ENCODE assay signal across 13 cellular contexts in the genomic region with DNA sequence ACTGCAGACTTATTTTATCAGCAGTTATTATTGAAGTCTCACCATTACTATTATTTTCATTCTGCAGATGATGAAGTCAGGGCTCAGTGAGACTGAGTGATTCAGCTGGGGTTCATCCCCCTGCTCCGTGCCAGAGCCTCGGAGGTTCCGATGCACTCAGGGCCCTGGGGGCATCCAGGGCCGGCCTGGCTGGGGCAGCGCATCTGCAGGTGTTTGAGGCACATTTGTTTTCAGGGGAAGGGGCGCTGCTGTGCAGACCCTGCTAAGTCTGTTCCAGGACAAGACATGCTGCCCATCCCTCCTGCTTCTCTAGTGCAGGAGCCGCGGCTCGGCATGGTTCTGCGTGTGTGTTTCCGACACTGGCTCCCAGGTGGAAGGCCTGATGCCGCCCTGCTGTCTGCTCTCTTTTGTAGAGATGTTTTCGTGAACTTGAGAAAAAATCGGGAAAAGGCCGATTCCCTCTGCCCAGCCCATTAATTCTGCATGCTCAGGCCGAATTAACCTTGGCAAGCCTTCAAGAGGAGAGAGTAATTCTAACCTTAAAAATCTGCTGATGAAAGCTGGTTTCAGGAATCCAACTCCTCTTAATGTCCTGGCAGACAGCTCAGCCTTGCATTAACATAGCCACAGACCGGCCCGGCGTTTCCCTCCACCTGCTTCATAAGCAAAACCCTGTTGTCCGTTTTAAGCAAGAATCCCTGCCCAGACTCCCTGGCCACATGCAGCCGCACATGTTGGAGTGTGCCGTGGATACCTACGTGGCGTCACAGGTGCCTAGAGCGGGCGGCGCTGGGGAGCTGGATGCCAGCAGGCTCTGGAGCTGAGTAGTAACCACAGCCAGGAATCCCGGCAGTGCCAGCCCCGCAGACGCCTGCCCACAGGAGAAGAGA.
DNase-seq lines count a peak whose midpoint lies in the region; ATAC-seq and TF ChIP-seq lines count a peak whose summit lies in the region.
"Had no signal": no experiment of that assay in that cellular context is flagged by ENCODE, and none has a peak within 500 bp of the region (broad histone marks: within the 10 kb centered on the region; RNA-seq: fewer than 3 reads in every experiment).

No MANE protein-coding gene starts in this region.

- no peaks in the 10 kb centered on the region for H3K36me3 ChIP-seq in heart left ventricle
- no peaks in the 10 kb centered on the region for H3K36me3 ChIP-seq in mammary epithelial cell (ENCODE audit: insufficient read depth, low read length)
- H3K36me3 ChIP-seq in testis (ENCODE audit: low read depth, missing control alignments): no peaks in the 10 kb centered on the region
- H3K36me3 ChIP-seq in PC-9 (ENCODE audit: low read depth): no peaks in the 10 kb centered on the region
- H3K36me3 ChIP-seq: left ventricle myocardium inferior had no signal

- TF ChIP-seq POLR2A in heart left ventricle (IDR thresholded peaks at IDR 0.05) (no peak), testis (IDR thresholded peaks at IDR 0.05) (no peak)

- CTCF ChIA-PET in mammary epithelial cell (lab: Charles Lee; ENCODE audit: low non-redundant PET): no interaction called here
- CTCF ChIA-PET in PC-9 (lab: Charles Lee): no interaction called here

- H3K79me2 ChIP-seq in mammary epithelial cell (ENCODE audit: insufficient read depth, low read length): no peaks in the 10 kb centered on the region
- H3K79me2 ChIP-seq in PC-9 (ENCODE audit: low read depth): no peaks in the 10 kb centered on the region

- DNase-seq in left cardiac atrium (no peak), heart left ventricle (no peak), mammary epithelial cell (no peak), medulla oblongata (ENCODE audit: extremely low spot score) (peak; percentile 52), testis (peak; percentile 32), activated T-cell treated with anti-CD3 and anti-CD28 coated beads for 4 hours (no peak), PC-9 (no peak)
- DNase-seq: left ventricle myocardium inferior; NCI-H187; stimulated activated CD4-positive, alpha-beta T cell treated with anti-CD3 and anti-CD28 coated beads, Interleukin-1b, Interleukin-23, amount 100 ng/mL, for 48 hours had no signal

- H3K4me2 ChIP-seq in mammary epithelial cell (ENCODE audit: insufficient read depth, low read depth, low read length) (peak overlapping the region; percentile 26), PC-9 (no peak overlapping the region)
- H3K4me2 ChIP-seq: KMS-11 had no signal

- H3K27me3 ChIP-seq in heart left ventricle: no peaks in the 10 kb centered on the region
- no peaks in the 10 kb centered on the region for H3K27me3 ChIP-seq in mammary epithelial cell (ENCODE audit: insufficient read depth, low read length)
- no peaks in the 10 kb centered on the region for H3K27me3 ChIP-seq in testis
- H3K27me3 ChIP-seq in PC-9 (ENCODE audit: insufficient read depth, low read depth): peaks cover 78% of the 10 kb centered on the region
- H3K27me3 ChIP-seq: dorsolateral prefrontal cortex had no signal

- no peak overlapping the region for H3K4me3 ChIP-seq in heart left ventricle
- H3K4me3 ChIP-seq in mammary epithelial cell (replicated peaks in 1 of 3; ENCODE audit: insufficient read depth in 1 of 3, low read depth in 2 of 3, low read length in 3 of 3): no peak overlapping the region
- no peak overlapping the region for H3K4me3 ChIP-seq in testis
- H3K4me3 ChIP-seq in PC-9: no peak overlapping the region
- H3K4me3 ChIP-seq: dorsolateral prefrontal cortex, left ventricle myocardium inferior had no signal

- no peaks in the 10 kb centered on the region for H3F3A ChIP-seq in PC-9 (ENCODE audit: insufficient read depth, low read depth)

- POLR2A ChIA-PET in PC-9 (lab: Charles Lee; ENCODE audit: unreplicated experiment): no interaction called here

- H3K9me2 ChIP-seq in PC-9 (ENCODE audit: insufficient read depth): no peaks in the 10 kb centered on the region

- H3K9ac ChIP-seq in mammary epithelial cell (ENCODE audit: insufficient read depth, low read length): no peak overlapping the region
- H3K9ac ChIP-seq: KMS-11 had no signal

- H3K9me3 ChIP-seq in heart left ventricle: no peaks in the 10 kb centered on the region
- H3K9me3 ChIP-seq in mammary epithelial cell (replicated peaks; ENCODE audit: insufficient read depth, low read length): no peaks in the 10 kb centered on the region
- H3K9me3 ChIP-seq in testis: no peaks in the 10 kb centered on the region
- no peaks in the 10 kb centered on the region for H3K9me3 ChIP-seq in PC-9 (ENCODE audit: insufficient read depth, low read depth)
- H3K9me3 ChIP-seq: left ventricle myocardium inferior had no signal

- BruUV-seq in mammary epithelial cell (replicated peaks; lab: Mats Ljungman, UMichigan): no TSS peak
- BruUV-seq in PC-9 (replicated peaks; lab: Mats Ljungman, UMichigan): no TSS peak

- H4K20me1 ChIP-seq in mammary epithelial cell (ENCODE audit: insufficient read depth, low read length) (no peaks in the 10 kb centered on the region), PC-9 (ENCODE audit: insufficient read depth) (no peaks in the 10 kb centered on the region)

- dilution Hi-C loops in mammary epithelial cell (cut with HindIII; ENCODE audit: low sequenced_read_pairs): no loop called here

- ATAC-seq in left cardiac atrium (peak; percentile 35 to 69), heart left ventricle (no peak), GM19467 (IDR thresholded peaks at IDR 0.05; ENCODE audit: unreplicated experiment) (no peak)

- no peak overlapping the region for H3K27ac ChIP-seq in heart left ventricle
- no peak overlapping the region for H3K27ac ChIP-seq in mammary epithelial cell (ENCODE audit: insufficient read depth, low read depth, low read length)
- H3K27ac ChIP-seq in testis: no peak overlapping the region
- H3K27ac ChIP-seq in PC-9: no peak overlapping the region
- H3K27ac ChIP-seq: KMS-11, left ventricle myocardium inferior had no signal

- in situ Hi-C loops in mammary epithelial cell (cut with MboI; ENCODE audit: low sequenced_read_pairs in 2 of 2): no loop called here

- WGBS in heart left ventricle, 4 donors: 82 to 92% (median 88%) methylated on average over 20 to 30 of the region's 30 CpGs
- WGBS in mammary epithelial cell (ENCODE audit: low coverage, missing lambda C conversion rate): 15% methylated on average over 29 of the region's 30 CpGs
- WGBS in testis, 2 donors: 62 to 63% methylated on average over 20 to 30 of the region's 30 CpGs

- intact Hi-C loops in left cardiac atrium (cut with DNase I): loop anchor here (2.0 to 10.0 kb wide), 3 partner anchors 60 to 192 kb away; no protein-coding TSS in a partner anchor
- intact Hi-C loops in heart left ventricle (cut with DNase I): loop anchor here in 8 of 10 donors (2.0 to 10.0 kb wide), 5 partner anchors 120 to 192 kb away; no protein-coding TSS in a partner anchor
- intact Hi-C loops in mammary epithelial cell (cut with micrococcal nuclease): loop anchor here (1.0 kb wide), 2 partner anchors 84 to 192 kb away; no protein-coding TSS in a partner anchor
- intact Hi-C loops in testis (cut with DNase I; ENCODE audit: low total_unique reads): no loop called here
- intact Hi-C loops in PC-9 (cut with micrococcal nuclease; ENCODE audit: unreplicated experiment): no loop called here

- H3K4me1 ChIP-seq in heart left ventricle (peaks cover 0 to 7% (median 0%) of the 10 kb centered on the region in 12 donors), mammary epithelial cell (ENCODE audit: insufficient read depth, low read length) (peaks cover 9% of the 10 kb centered on the region), testis (peaks cover 9% of the 10 kb centered on the region), PC-9 (replicated peaks; ENCODE audit: insufficient read depth) (no peaks in the 10 kb centered on the region)

- TF ChIP-seq CTCF in heart left ventricle (IDR thresholded peaks at IDR 0.05) (no peak), mammary epithelial cell (conservative IDR thresholded peaks at IDR 0.05 in 1 of 2, IDR thresholded peaks at IDR 0.05 in 1 of 2; ENCODE audit: extremely low read depth in 1 of 2, insufficient read depth in 1 of 2, low read depth in 1 of 2, low read length in 2 of 2) (no peak), testis (IDR thresholded peaks at IDR 0.05) (no peak), PC-9 (conservative IDR thresholded peaks at IDR 0.05) (no peak)

- no peak overlapping the region for H2AFZ ChIP-seq in mammary epithelial cell (ENCODE audit: low read depth, low read length)
- H2AFZ ChIP-seq in PC-9: no peak overlapping the region

Comparison
In these comparisons a context has a peak if more than half of its experiments do, and no peak if none do; other contexts are left out.
1. ATAC-seq: peak in left cardiac atrium (2 of 2); none in heart left ventricle (0 of 4) and GM19467 (single experiment).
2. DNase-seq: peak in medulla oblongata (single experiment) and testis (single experiment); none in left cardiac atrium (single experiment), heart left ventricle (0 of 5), mammary epithelial cell (single experiment), activated T-cell treated with anti-CD3 and anti-CD28 coated beads for 4 hours (single experiment) and PC-9 (0 of 2).
3. intact Hi-C loops: an anchor here in left cardiac atrium (2.0 to 10.0 kb wide), heart left ventricle (2.0 to 10.0 kb wide) and mammary epithelial cell (1.0 kb wide); none called in testis and PC-9.